Comparison of ENCODE assay signal across 8 cellular contexts in genomic region chrX:153609917-153610833, GRCh38. TPM values are rescaled to one million over a fixed set of nuclear protein-coding genes. Genes with fewer than 3 reads are reported as not detected.
DNase-seq lines count a peak whose midpoint lies in the region; ATAC-seq and TF ChIP-seq lines count a peak whose summit lies in the region.

No MANE protein-coding gene starts in this region.

- H3K9me3 Mint-ChIP-seq in WTC11 (no peaks in the 10 kb centered on the region), immature natural killer cell (no peaks in the 10 kb centered on the region)

- H3K4me1 ChIP-seq in spleen = peaks cover 0 to 15% (median 12%) of the 10 kb centered on the region in 6 donors

- peaks cover 0 to 8% (median 0%) of the 10 kb centered on the region in 8 donors for H3K9me3 ChIP-seq in spleen

- CTCF ChIA-PET in WTC11 (lab: Charles Lee) = interaction anchor here (0.6 to 2.6 kb wide), 23 partner anchors 10 to 149 kb away, joined by 3 to 58 read pairs (median 5); partner anchors contain the start of gene DUSP9

- H3K27me3 Mint-ChIP-seq in WTC11 (ENCODE audit: low read depth) (peaks cover 54% of the 10 kb centered on the region), immature natural killer cell (ENCODE audit: low read depth in 3 of 3) (peaks cover 0 to 7% (median 4%) of the 10 kb centered on the region in 3 donors)

- in situ Hi-C loops in T47D (cut with HindIII; ENCODE audit: low pct_unique_long_range_greater_than_20kb, low sequenced_read_pairs) = no loop called here

- peak overlapping the region in 4 of 8 donors; percentile 37 to 65 (median 44) for H3K27ac ChIP-seq in spleen

- 0 to 68% (median 5%) methylated on average over 8 to 63 of the region's 63 CpGs for WGBS in spleen, 5 donors

- H3K27ac Mint-ChIP-seq in WTC11 = no peak overlapping the region
- H3K27ac Mint-ChIP-seq in immature natural killer cell = peak overlapping the region in 5 of 6 donors; percentile 5 to 86 (median 79)

- TF ChIP-seq POLR2A in spleen (IDR thresholded peaks at IDR 0.05) = no peak

- intact Hi-C loops in spleen (cut with DNase I; ENCODE audit: low total_unique reads) = loop anchor here (10.0 kb wide), 1 partner anchor 55 kb away; no protein-coding TSS in a partner anchor

- H3K27me3 ChIP-seq in spleen (replicated peaks in 1 of 7) = peaks cover 0 to 46% (median 4%) of the 10 kb centered on the region in 7 donors

- POLR2A ChIA-PET in WTC11 (lab: Charles Lee) = no interaction called here

- H3K4me1 Mint-ChIP-seq in WTC11 = no peaks in the 10 kb centered on the region
- peaks cover 0 to 2% of the 10 kb centered on the region in 2 donors for H3K4me1 Mint-ChIP-seq in immature natural killer cell

- H3K36me3 Mint-ChIP-seq in WTC11 = no peaks in the 10 kb centered on the region
- no peaks in the 10 kb centered on the region for H3K36me3 Mint-ChIP-seq in immature natural killer cell

- H3K4me3 Mint-ChIP-seq in WTC11 = peak overlapping the region; percentile 64
- peak overlapping the region; percentile 77 to 89 (median 81) for H3K4me3 Mint-ChIP-seq in immature natural killer cell

- TF ChIP-seq CTCF in WTC11 (IDR thresholded peaks at IDR 0.05) = peak; percentile 59
- TF ChIP-seq CTCF in spleen (IDR thresholded peaks at IDR 0.05 in 8 of 11, conservative IDR thresholded peaks at IDR 0.05 in 3 of 11) = peak; percentile 48 to 86 (median 79)

- ATAC-seq in GM21381 (IDR thresholded peaks at IDR 0.05; ENCODE audit: unreplicated experiment) = peak; percentile 58
- peak; percentile 94 for ATAC-seq in WTC11
- ATAC-seq in GM18861 (IDR thresholded peaks at IDR 0.05; ENCODE audit: unreplicated experiment) = no peak

- H3K4me3 ChIP-seq in spleen = peak overlapping the region; percentile 25 to 70 (median 36)

- no peaks in the 10 kb centered on the region for H3K36me3 ChIP-seq in spleen

- DNase-seq in AG20443 (ENCODE audit: low spot score) (peak; percentile 75), NCI-H128 (lab: John Stamatoyannopoulos, UW; ENCODE audit: unreplicated experiment) (peak; percentile 68), WTC11 (ENCODE audit: low spot score) (peak; percentile 87), T47D (ENCODE audit: low read depth in 1 of 2, low spot score in 1 of 2) (peak; percentile 45 to 69), immature natural killer cell (peak; percentile 73 to 76 (median 73)), spleen (peak; percentile 93)

TF ChIP-seq in WTC11, 78 proteins besides CTCF, POLR2A, EP300 and RAD21 (continues in another document):
- TF ChIP-seq ZNF396 (CRISPR knock-in tag; IDR thresholded peaks at IDR 0.05; ENCODE audit: borderline replicate concordance) (no peak), FOXP1 (CRISPR knock-in tag; IDR thresholded peaks at IDR 0.05; ENCODE audit: borderline replicate concordance) (no peak), RORB (CRISPR knock-in tag; IDR thresholded peaks at IDR 0.05) (no peak), NFE2L1 (CRISPR knock-in tag; IDR thresholded peaks at IDR 0.05) (no peak), NFATC4 (CRISPR knock-in tag; IDR thresholded peaks at IDR 0.05) (no peak), NR1H2 (CRISPR knock-in tag; IDR thresholded peaks at IDR 0.05) (no peak), PRRX2 (CRISPR knock-in tag; IDR thresholded peaks at IDR 0.05) (no peak), ZBTB43 (CRISPR knock-in tag; IDR thresholded peaks at IDR 0.05) (no peak), FOXP4 (CRISPR knock-in tag; IDR thresholded peaks at IDR 0.05) (peak; percentile 91; the same call in 1 of the 2 replicates), IRF2 (CRISPR knock-in tag; IDR thresholded peaks at IDR 0.05; ENCODE audit: borderline replicate concordance, low read depth) (no peak), HMGXB4 (CRISPR knock-in tag; IDR thresholded peaks at IDR 0.05) (peak; percentile 67), PREB (CRISPR knock-in tag; IDR thresholded peaks at IDR 0.05; ENCODE audit: borderline replicate concordance) (no peak), USF2 (CRISPR knock-in tag; IDR thresholded peaks at IDR 0.05) (no peak), ZNF138 (CRISPR knock-in tag; conservative IDR thresholded peaks at IDR 0.05) (no peak), STAT6 (CRISPR knock-in tag; conservative IDR thresholded peaks at IDR 0.05; ENCODE audit: low read depth) (no peak)

RNA-seq across cellular contexts. Expression of gene CCNQ, which starts 11.2 kb away (rescaled TPM):
- total RNA-seq in WTC11 (2021) (15.2 to 17.4 TPM (median 15.4 TPM) in 3 replicates), spleen (10 to 100 TPM; 17.5 to 32.0 (median 21.7) TPM)
- polyA plus RNA-seq in immature natural killer cell (10 to 100 TPM; 36.7 to 42.8 (median 38.4) TPM), spleen (10 to 100 TPM; 58.6 to 67.3 (median 59.6) TPM)

RNA-seq across cellular contexts. Expression of gene DUSP9, which starts 36.8 kb away (rescaled TPM):
- total RNA-seq in WTC11 (2021) (2.5 to 2.8 TPM (median 2.5 TPM) in 3 replicates), spleen (under 1 TPM in 1 of 7 donors, not detected in 6; 0.17 TPM)
- polyA plus RNA-seq in immature natural killer cell (not detected), spleen (under 1 TPM in 1 of 3 donors, not detected in 2; 0.09 TPM)
